In genomic region chr10:105857284-105858264, GRCh38 we compare ENCODE assay signal across 17 cellular contexts.
DNase-seq lines count a peak whose midpoint lies in the region; ATAC-seq and TF ChIP-seq lines count a peak whose summit lies in the region.
"Had no signal": no experiment of that assay in that cellular context is flagged by ENCODE, and none has a peak within 500 bp of the region (broad histone marks: within the 10 kb centered on the region; RNA-seq: fewer than 3 reads in every experiment).

No MANE protein-coding gene starts in this region.

- H3K27ac ChIP-seq in lung (ENCODE audit: low read depth in 1 of 2, low read length in 1 of 2) = no peak overlapping the region
- H3K27ac ChIP-seq in upper lobe of right lung = no peak overlapping the region
- H3K27ac ChIP-seq: HL-60 had no signal

- TF ChIP-seq CTCF in lung (IDR thresholded peaks at IDR 0.05; ENCODE audit: control extremely low read depth, extremely low read depth) (no peak), upper lobe of right lung (IDR thresholded peaks at IDR 0.05) (no peak)

- H3K36me3 ChIP-seq in lung (ENCODE audit: control insufficient read depth in 2 of 2, insufficient read depth in 2 of 2, low read length in 2 of 2) (no peaks in the 10 kb centered on the region), upper lobe of right lung (no peaks in the 10 kb centered on the region)
- H3K36me3 ChIP-seq: BE2C had no signal

- ATAC-seq in lung (ENCODE audit: insufficient read depth, low FRiP score) = peak; percentile 58
- ATAC-seq in upper lobe of right lung = peak; percentile 64
- no peak for ATAC-seq in HG02642 (IDR thresholded peaks at IDR 0.05; ENCODE audit: poor library complexity, unreplicated experiment)

- H3K27me3 ChIP-seq in lung (ENCODE audit: control insufficient read depth, insufficient read depth) (no peaks in the 10 kb centered on the region), upper lobe of right lung (no peaks in the 10 kb centered on the region)
- H3K27me3 ChIP-seq: BE2C had no signal

- H3K4me1 ChIP-seq in lung (ENCODE audit: control insufficient read depth in 2 of 2, insufficient read depth in 2 of 2, low read length in 2 of 2) (no peaks in the 10 kb centered on the region), upper lobe of right lung (no peaks in the 10 kb centered on the region)
- H3K4me1 ChIP-seq: BE2C, Caco-2 had no signal

- DNase-seq in NCI-H69 (lab: John Stamatoyannopoulos, UW) (peak; percentile 0), amniotic epithelial cell (ENCODE audit: low read depth) (peak; percentile 72), lung (ENCODE audit: low spot score) (no peak), upper lobe of right lung (no peak), ureter (ENCODE audit: low spot score) (no peak), medulla oblongata (ENCODE audit: extremely low spot score) (no peak)
- DNase-seq: ACHN; BE2C; C1 segment of cervical spinal cord; Caco-2; CD4-positive, alpha-beta T cell; DMS79; GDM1; GOT3; H9 had no signal

- H3K9me3 ChIP-seq in lung (ENCODE audit: control insufficient read depth in 2 of 2, insufficient read depth in 1 of 2, low read length in 1 of 2) = no peaks in the 10 kb centered on the region
- no peaks in the 10 kb centered on the region for H3K9me3 ChIP-seq in upper lobe of right lung
- H3K9me3 ChIP-seq: BE2C, Caco-2 had no signal

- intact Hi-C loops in upper lobe of right lung (cut with DNase I) = no loop called here

- 46 to 75% methylated on average over 4 of the region's 4 CpGs for WGBS in lung, 2 donors

- no peak overlapping the region for H3K4me3 ChIP-seq in lung
- H3K4me3 ChIP-seq in upper lobe of right lung = no peak overlapping the region

Comparison
In these comparisons a context has a peak if more than half of its experiments do, and no peak if none do; other contexts are left out.
1. DNase-seq: peak in NCI-H69 (single experiment) and amniotic epithelial cell (single experiment); none in lung (single experiment), upper lobe of right lung (single experiment), ureter (single experiment) and medulla oblongata (single experiment).